Comparison of ENCODE assay signal across 20 cellular contexts in genomic region chr15:39364721-39365120, GRCh38.
DNase-seq lines count a peak whose midpoint lies in the region; ATAC-seq and TF ChIP-seq lines count a peak whose summit lies in the region.
"Had no signal": no experiment of that assay in that cellular context is flagged by ENCODE, and none has a peak within 500 bp of the region (broad histone marks: within the 10 kb centered on the region; RNA-seq: fewer than 3 reads in every experiment).

No MANE protein-coding gene starts in this region.

- TF ChIP-seq RAD21 in SK-N-SH (IDR thresholded peaks at IDR 0.05; ENCODE audit: low read length), result no peak

- no peaks in the 10 kb centered on the region for H3K79me2 ChIP-seq in SK-N-SH (ENCODE audit: insufficient read depth)

- H3K9ac ChIP-seq in SK-N-SH, result no peak overlapping the region

- CTCF ChIA-PET in SK-N-SH (lab: Yijun Ruan, JAX), result no interaction called here

- H2AFZ ChIP-seq in SK-N-SH (ENCODE audit: low read depth), result 0 out of 2 replicates have a peak overlapping the region, but pooled peaks have one; percentile 29

- ATAC-seq in SK-N-SH treated with all-trans-retinoic acid at 6 μM for 48 hours (no peak), RWPE2 (ENCODE audit: low read depth) (no peak), HG02623 (IDR thresholded peaks at IDR 0.05; ENCODE audit: unreplicated experiment) (no peak)

- POLR2A ChIA-PET in SK-N-SH (lab: Yijun Ruan, JAX), result no interaction called here

- H3K4me1 ChIP-seq in SK-N-SH (ENCODE audit: control insufficient read depth in 1 of 2, insufficient read depth in 2 of 2, low read depth in 1 of 2, low read length in 1 of 2) (peaks cover 0 to 8% of the 10 kb centered on the region in 2 experiments; a peak in 2 of 4 replicates), RWPE2 (ENCODE audit: insufficient read depth, poor library complexity, severe bottlenecking) (peaks cover 19% of the 10 kb centered on the region)
- H3K4me1 ChIP-seq: BE2C had no signal

- TF ChIP-seq CTCF in SK-N-SH (IDR thresholded peaks at IDR 0.05), result no peak
- no peak for TF ChIP-seq CTCF in RWPE2 (IDR thresholded peaks at IDR 0.05; ENCODE audit: poor library complexity, severe bottlenecking)
- no peak for TF ChIP-seq CTCF in fibroblast of mammary gland (conservative IDR thresholded peaks at IDR 0.05; ENCODE audit: control insufficient read depth, insufficient read depth, low read depth, low read length)

- no peak for DNase-seq in SK-N-SH
- no peak for DNase-seq in RWPE2 (ENCODE audit: low spot score)
- DNase-seq in fibroblast of mammary gland (ENCODE audit: low read depth), result peak; percentile 47
- peak; percentile 7 for DNase-seq in renal cortical epithelial cell (ENCODE audit: low read depth)
- no peak for DNase-seq in OCI-M2 (lab: John Stamatoyannopoulos, UW; ENCODE audit: unreplicated experiment)
- no peak for DNase-seq in DMS153 (lab: John Stamatoyannopoulos, UW)
- DNase-seq: BE2C; CD4-positive, CD25-positive, alpha-beta regulatory T cell; COR-L47; DMS 273 treated with DMSO at 0.1 percent for 48 hours; GDM1; H7; KBM-7; NCI-H187; NCI-H2227 treated with DMSO at 0.1 percent for 48 hours; NCI-H510A treated with DMSO at 0.1 percent for 48 hours; NCI-H774 had no signal

- H3K9me2 ChIP-seq in SK-N-SH, result no peaks in the 10 kb centered on the region

- peak overlapping the region in 1 of 2 experiments; percentile 51; a peak in 1 of 4 replicates for H3K27ac ChIP-seq in SK-N-SH (ENCODE audit: low read depth in 2 of 2, low read length in 1 of 2)
- peak overlapping the region; percentile 20 for H3K27ac ChIP-seq in RWPE2 (ENCODE audit: poor library complexity, severe bottlenecking)
- H3K27ac ChIP-seq: 22Rv1 had no signal

- H3K4me3 ChIP-seq in SK-N-SH (ENCODE audit: low read depth in 2 of 2, low read length in 1 of 2) (no peak overlapping the region), RWPE2 (ENCODE audit: severe bottlenecking) (no peak overlapping the region), fibroblast of mammary gland (ENCODE audit: control insufficient read depth, low read depth, low read length) (no peak overlapping the region)

- no peaks in the 10 kb centered on the region for H4K20me1 ChIP-seq in SK-N-SH (ENCODE audit: insufficient read depth)

- TF ChIP-seq EP300 in SK-N-SH (IDR thresholded peaks at IDR 0.05; ENCODE audit: borderline replicate concordance in 1 of 2, low read depth in 1 of 2, low read length in 1 of 2), result no peak

- 72% methylated on average over 1 of the region's 1 CpG for WGBS in SK-N-SH (ENCODE audit: low lambda C conversion rate)

- peaks cover 25% of the 10 kb centered on the region for H3F3A ChIP-seq in SK-N-SH (replicated peaks; ENCODE audit: insufficient read depth)

- no peaks in the 10 kb centered on the region for H3K9me3 ChIP-seq in SK-N-SH
- peaks cover 2% of the 10 kb centered on the region for H3K9me3 ChIP-seq in RWPE2 (ENCODE audit: severe bottlenecking)
- H3K9me3 ChIP-seq: BE2C had no signal

- H3K36me3 ChIP-seq in SK-N-SH (replicated peaks in 1 of 2; ENCODE audit: control insufficient read depth in 1 of 2, insufficient read depth in 2 of 2, low read length in 1 of 2) (no peaks in the 10 kb centered on the region), RWPE2 (ENCODE audit: low read depth) (no peaks in the 10 kb centered on the region)
- H3K36me3 ChIP-seq: BE2C had no signal

- no peak overlapping the region for H3K4me2 ChIP-seq in SK-N-SH

- H3K27me3 ChIP-seq in SK-N-SH (ENCODE audit: insufficient read depth) (no peaks in the 10 kb centered on the region), RWPE2 (ENCODE audit: insufficient read depth, poor library complexity, severe bottlenecking) (no peaks in the 10 kb centered on the region)

TF ChIP-seq in SK-N-SH, 30 proteins besides CTCF, POLR2A, EP300 and RAD21:
- TF ChIP-seq FOXJ3 (CRISPR knock-in tag; IDR thresholded peaks at IDR 0.05) (no peak), JUND (IDR thresholded peaks at IDR 0.05) (no peak), TEAD4 (IDR thresholded peaks at IDR 0.05; ENCODE audit: borderline replicate concordance, insufficient read depth) (no peak), MAX (IDR thresholded peaks at IDR 0.05; ENCODE audit: low read depth) (no peak)

TF ChIP-seq in SK-N-SH treated with all-trans-retinoic acid at 6 μM for 48 hours, 23 proteins besides CTCF, POLR2A, EP300 and RAD21 (continues in another document):
- TF ChIP-seq CSRNP3 (CRISPR knock-in tag; IDR thresholded peaks at IDR 0.05) (no peak), ZC3H10 (CRISPR knock-in tag; IDR thresholded peaks at IDR 0.05) (no peak), GLIS3 (CRISPR knock-in tag; IDR thresholded peaks at IDR 0.05) (no peak), ZNF565 (CRISPR knock-in tag; conservative IDR thresholded peaks at IDR 0.05; ENCODE audit: low read depth) (no peak), ARNTL (CRISPR knock-in tag; IDR thresholded peaks at IDR 0.05; ENCODE audit: borderline replicate concordance, low read depth) (no peak), BACH2 (CRISPR knock-in tag; IDR thresholded peaks at IDR 0.05; ENCODE audit: borderline replicate concordance) (no peak), ISL1 (CRISPR knock-in tag; IDR thresholded peaks at IDR 0.05) (no peak), TSHZ2 (CRISPR knock-in tag; IDR thresholded peaks at IDR 0.05) (no peak), PPARA (CRISPR knock-in tag; IDR thresholded peaks at IDR 0.05; ENCODE audit: borderline replicate concordance) (no peak), ZFP3 (CRISPR knock-in tag; IDR thresholded peaks at IDR 0.05) (no peak), POU6F1 (CRISPR knock-in tag; IDR thresholded peaks at IDR 0.05; ENCODE audit: borderline replicate concordance, low read depth) (no peak), ZNF8 (CRISPR knock-in tag; IDR thresholded peaks at IDR 0.05) (no peak), CSDC2 (CRISPR knock-in tag; IDR thresholded peaks at IDR 0.05) (no peak), ZFP30 (CRISPR knock-in tag; IDR thresholded peaks at IDR 0.05) (no peak), ZNF70 (CRISPR knock-in tag; IDR thresholded peaks at IDR 0.05) (no peak), CREB5 (CRISPR knock-in tag; IDR thresholded peaks at IDR 0.05; ENCODE audit: low read depth) (no peak), TCF4 (CRISPR knock-in tag; IDR thresholded peaks at IDR 0.05; ENCODE audit: borderline replicate concordance) (no peak), SNAI2 (CRISPR knock-in tag; IDR thresholded peaks at IDR 0.05) (no peak)

Comparison
In these comparisons a context has a peak if more than half of its experiments do, and no peak if none do; other contexts are left out.
1. DNase-seq: peak in fibroblast of mammary gland (single experiment) and renal cortical epithelial cell (single experiment); none in SK-N-SH (single experiment), RWPE2 (single experiment), OCI-M2 (single experiment) and DMS153 (single experiment).